8 cellular contexts compared by ENCODE assay signal in genomic region chr3:115659253-115659652, GRCh38. TPM values are rescaled to one million over a fixed set of nuclear protein-coding genes. Genes with fewer than 3 reads are reported as not detected.
A peak's percentile ranks its signal among the peaks of the same experiment; 100 is the strongest.
DNase-seq lines count a peak whose midpoint lies in the region; FAIRE-seq and TF ChIP-seq lines count a peak whose summit lies in the region.

No MANE protein-coding gene starts in this region.

- H3K27ac ChIP-seq in H9 (ENCODE audit: insufficient read length, low read depth, low read length) (peak overlapping the region; percentile 37), iPS-20b (ENCODE audit: low read length) (no peak overlapping the region), thyroid gland (peak overlapping the region; percentile 91 to 99 (median 97))

- peaks cover 35 to 37% of the 10 kb centered on the region in 2 experiments for H3K4me1 Mint-ChIP-seq in H9

- H3K14ac ChIP-seq in H9 (ENCODE audit: insufficient read depth, low read length): no peak overlapping the region

- H3K4me1 ChIP-seq in H9 (ENCODE audit: insufficient read depth, low read length): peaks cover 6% of the 10 kb centered on the region; the same call in 1 of the 2 replicates
- H3K4me1 ChIP-seq in iPS-20b (ENCODE audit: insufficient read depth, low read length): peaks cover 16% of the 10 kb centered on the region
- peaks cover 0 to 6% of the 10 kb centered on the region in 2 donors for H3K4me1 ChIP-seq in thyroid gland

- H4K20me1 ChIP-seq in H9 (ENCODE audit: control insufficient read depth, insufficient read depth, insufficient read length): no peaks in the 10 kb centered on the region

- intact Hi-C loops in thyroid gland (cut with DNase I): no loop called here

- H4K5ac ChIP-seq in H9 (ENCODE audit: insufficient read length, low read depth, low read length): no peak overlapping the region

- WGBS in H9 (ENCODE audit: extremely low coverage, insufficient read length, low lambda C conversion rate): no CpG with 5 or more reads among the region's 6 CpGs
- 63 to 76% methylated on average over 6 of the region's 6 CpGs for WGBS in thyroid gland, 2 donors

- peak overlapping the region; percentile 61 for H3K4me3 ChIP-seq in iPS-20b (ENCODE audit: low read length)
- H3K4me3 ChIP-seq in thyroid gland (replicated peaks in 1 of 3): peak overlapping the region in 1 of 3 donors; percentile 78

- no peak overlapping the region for H3K23ac ChIP-seq in H9 (ENCODE audit: insufficient read length, low read depth, low read length)

- peak overlapping the region; percentile 21 for H3K18ac ChIP-seq in H9 (ENCODE audit: insufficient read length, low read depth, low read length)

- H3K9ac ChIP-seq in H9 (ENCODE audit: extremely low read depth, insufficient read length, low read length) (peak overlapping the region; percentile 34), iPS-20b (ENCODE audit: low read depth, low read length) (peak overlapping the region; percentile 79)

- H3K79me1 ChIP-seq in H9 (ENCODE audit: insufficient read depth, low read depth, low read length, poor library complexity, severe bottlenecking): no peaks in the 10 kb centered on the region

- TF ChIP-seq POLR2A in thyroid gland (IDR thresholded peaks at IDR 0.05): no peak

- H2AK5ac ChIP-seq in H9 (ENCODE audit: insufficient read length, low read length): no peak overlapping the region

- H3K4me2 ChIP-seq in H9 (ENCODE audit: insufficient read depth, insufficient read length, low read length): peak overlapping the region; percentile 61

- peak; percentile 56 for FAIRE-seq in GM18507 (lab: Jason Lieb, UNC)

- H3K4me3 Mint-ChIP-seq in H9: peak overlapping the region; percentile 80 to 85; a peak in 4 of 5 replicates

- H3K27me3 ChIP-seq in H9 (ENCODE audit: insufficient read depth, low read length) (no peaks in the 10 kb centered on the region), iPS-20b (ENCODE audit: insufficient read depth, low read length) (no peaks in the 10 kb centered on the region), thyroid gland (no peaks in the 10 kb centered on the region)

- H3K9me3 Mint-ChIP-seq in H9: no peaks in the 10 kb centered on the region

- H2BK5ac ChIP-seq in H9 (ENCODE audit: insufficient read length, low read length): no peak overlapping the region

- H3K27ac Mint-ChIP-seq in H9: peak overlapping the region; percentile 82 to 98 (median 94); a peak in 4 of 7 replicates

- H3K36me3 ChIP-seq in iPS-20b (ENCODE audit: insufficient read depth, low read depth, low read length): no peaks in the 10 kb centered on the region
- H3K36me3 ChIP-seq in thyroid gland: no peaks in the 10 kb centered on the region

- no peak overlapping the region for H3K4ac ChIP-seq in H9 (ENCODE audit: low read depth, low read length)

- H3K79me2 ChIP-seq in H9 (ENCODE audit: insufficient read depth, low read length): no peaks in the 10 kb centered on the region

- H4K8ac ChIP-seq in H9 (replicated peaks; ENCODE audit: insufficient read length, low read depth, low read length): no peak overlapping the region

- peaks cover 4% of the 10 kb centered on the region for H3K23me2 ChIP-seq in H9 (ENCODE audit: insufficient read length, low read depth, low read length, poor library complexity, severe bottlenecking)

- no peaks in the 10 kb centered on the region for H3K36me3 Mint-ChIP-seq in H9 (ENCODE audit: insufficient read depth in 1 of 3, low read depth in 3 of 3)

- no peak overlapping the region for H2BK20ac ChIP-seq in H9 (ENCODE audit: low read depth, low read length, poor library complexity, severe bottlenecking)

- no peak for DNase-seq in GM18507 (ENCODE audit: extremely low spot score, insufficient read length, low read depth)
- no peak for DNase-seq in H9
- DNase-seq in SK-N-DZ (ENCODE audit: low spot score): peak; percentile 9
- DNase-seq in thyroid gland: no peak
- DNase-seq in NCI-H774 (lab: John Stamatoyannopoulos, UW): no peak
- DNase-seq in GM19240 (ENCODE audit: insufficient read length, low spot score): no peak
- no peak for DNase-seq in NCI-H146 treated with DMSO at 0.1 percent for 48 hours (lab: John Stamatoyannopoulos, UW; ENCODE audit: unreplicated experiment)

- no peak overlapping the region for H2BK120ac ChIP-seq in H9 (ENCODE audit: low read depth, low read length, poor library complexity, severe bottlenecking)

- no peaks in the 10 kb centered on the region; the same call in 1 of the 2 replicates for H3K27me3 Mint-ChIP-seq in H9 (ENCODE audit: low read depth)

- no peak for TF ChIP-seq CTCF in H9 (conservative IDR thresholded peaks at IDR 0.05)
- TF ChIP-seq CTCF in thyroid gland (IDR thresholded peaks at IDR 0.05): no peak

- no peak overlapping the region for H3K56ac ChIP-seq in H9 (ENCODE audit: insufficient read length, low read depth, low read length)

- no peak overlapping the region for H3T11ph ChIP-seq in H9 (ENCODE audit: low read length)

- H2BK15ac ChIP-seq in H9 (ENCODE audit: low read depth, low read length): no peak overlapping the region

- H3K9me3 ChIP-seq in H9 (ENCODE audit: control insufficient read depth, low read depth, low read length) (no peaks in the 10 kb centered on the region), iPS-20b (ENCODE audit: insufficient read depth, low read depth, low read length) (no peaks in the 10 kb centered on the region), thyroid gland (no peaks in the 10 kb centered on the region)

- no peak overlapping the region for H4K91ac ChIP-seq in H9 (ENCODE audit: insufficient read length, low read depth, low read length)

- H2AFZ ChIP-seq in H9 (ENCODE audit: low read length): no peak overlapping the region

- H2BK12ac ChIP-seq in H9 (ENCODE audit: insufficient read length, low read depth, low read length): no peak overlapping the region

RNA-seq across cellular contexts. Expression of gene GAP43, which starts 35.9 kb away (rescaled TPM):
- total RNA-seq in H9 (2021) (12.8 and 14.1 TPM in 2 replicates), thyroid gland (not detected)
- polyA plus RNA-seq in SK-N-DZ (2014; cell fraction: cytosol; rRNA removed): 82.8 and 92.1 TPM in 2 replicates
- polyA plus RNA-seq in SK-N-DZ (2014; cell fraction: nucleus; rRNA removed): 36.1 and 47.6 TPM in 2 replicates

Comparison
In these comparisons a context has a peak if more than half of its experiments do, and no peak if none do; other contexts are left out.
1. RNA of gene GAP43, which starts 35.9 kb away (total RNA-seq): 12.8 to 14.1 TPM in H9; not detected in thyroid gland; every median in the first group is over 10 times any median in the second.